8 cellular contexts compared by ENCODE assay signal in genomic region chr12:57216014-57216891, GRCh38. TPM values are rescaled to one million over a fixed set of nuclear protein-coding genes. Genes with fewer than 3 reads are reported as not detected.
DNase-seq lines count a peak whose midpoint lies in the region; ATAC-seq, FAIRE-seq and TF ChIP-seq lines count a peak whose summit lies in the region.

Gene NXPH4, plus strand, starts transcription at chr12:57216794. Its CDS starts 176 bp downstream, at chr12:57216970.

- DNase-seq in AG04450 (ENCODE audit: low read depth, low spot score) = no peak
- DNase-seq in RWPE1 (ENCODE audit: low spot score) = no peak
- DNase-seq in astrocyte (ENCODE audit: low read depth) = no peak
- no peak for DNase-seq in keratinocyte (ENCODE audit: low read depth, low spot score)
- peak; percentile 61 for DNase-seq in stimulated activated naive CD8-positive, alpha-beta T cell treated with anti-CD3 and anti-CD28 coated beads, Interleukin-15, Interleukin-2, amounts not matched to agents 100 U/mL and 50 U/mL, for 24 hours
- no peak for DNase-seq in GF-D8 (lab: John Stamatoyannopoulos, UW)
- no peak for DNase-seq in NOMO-1 (lab: John Stamatoyannopoulos, UW; ENCODE audit: unreplicated experiment in 2 of 2)

- H3K36me3 Mint-ChIP-seq in astrocyte (ENCODE audit: low read depth, unreplicated experiment) = peaks cover 9% of the 10 kb centered on the region

- H3K79me2 ChIP-seq in astrocyte (ENCODE audit: insufficient read depth, low read length) (no peaks in the 10 kb centered on the region), keratinocyte (ENCODE audit: control insufficient read depth, insufficient read depth, low read length) (no peaks in the 10 kb centered on the region)

- peaks cover 11% of the 10 kb centered on the region for H3K4me1 ChIP-seq in astrocyte (ENCODE audit: insufficient read depth, low read length)
- peaks cover 38% of the 10 kb centered on the region for H3K4me1 ChIP-seq in keratinocyte (ENCODE audit: control insufficient read depth, extremely low read depth, insufficient read depth, low read length)

- H3K4me3 ChIP-seq in AG04450 (ENCODE audit: low read depth, low read length) = peak within 1 kb of the TSS; percentile 61
- peak within 1 kb of the TSS; percentile 54 for H3K4me3 ChIP-seq in astrocyte (ENCODE audit: insufficient read depth, low read depth, low read length)
- peak within 1 kb of the TSS; percentile 46 to 73 (median 65) for H3K4me3 ChIP-seq in keratinocyte (ENCODE audit: control insufficient read depth in 2 of 3, extremely low read depth in 1 of 3, insufficient read depth in 2 of 3, low read depth in 1 of 3, low read length in 3 of 3)

- peak within 1 kb of the TSS; percentile 84 for H3K4me2 ChIP-seq in astrocyte (ENCODE audit: low read length)
- peak within 1 kb of the TSS; percentile 89 for H3K4me2 ChIP-seq in keratinocyte (ENCODE audit: control insufficient read depth, extremely low read depth, insufficient read depth, low read depth, low read length)

- POLR2A ChIA-PET in AG04450 (lab: Yijun Ruan, JAX) (interaction anchor here (0.7 to 4.7 kb wide), 4 partner anchors 10 to 26 kb away, joined by 3 to 24 read pairs (median 4); partner anchors contain the start of gene SHMT2), RWPE1 (lab: Yijun Ruan, JAX; ENCODE audit: low non-redundant PET) (no interaction called here)

- H3K4me1 Mint-ChIP-seq in astrocyte (ENCODE audit: low read depth, unreplicated experiment) = peaks cover 42% of the 10 kb centered on the region

- H3K9me1 ChIP-seq in keratinocyte (ENCODE audit: control insufficient read depth, extremely low read depth, insufficient read depth, low read length) = no peaks in the 10 kb centered on the region

- H3K9ac ChIP-seq in astrocyte (ENCODE audit: low read length) (peak within 1 kb of the TSS; percentile 31), keratinocyte (ENCODE audit: control insufficient read depth, extremely low read depth, insufficient read depth, low read length) (peak within 1 kb of the TSS; percentile 47)

- H3K27me3 ChIP-seq in AG04450 (ENCODE audit: control insufficient read depth, insufficient read depth, low read length) (peaks cover 50% of the 10 kb centered on the region), astrocyte (ENCODE audit: insufficient read depth, low read length) (peaks cover 55% of the 10 kb centered on the region), keratinocyte (ENCODE audit: control insufficient read depth, extremely low read depth, insufficient read depth, low read length) (peaks cover 53% of the 10 kb centered on the region)

- H3K4me3 Mint-ChIP-seq in astrocyte (ENCODE audit: unreplicated experiment) = peak within 1 kb of the TSS; percentile 90

- TF ChIP-seq CTCF in AG04450 (IDR thresholded peaks at IDR 0.05; ENCODE audit: low read depth, low read length) = no peak
- TF ChIP-seq CTCF in RWPE1 (conservative IDR thresholded peaks at IDR 0.05; ENCODE audit: low read depth) = no peak
- no peak for TF ChIP-seq CTCF in astrocyte (IDR thresholded peaks at IDR 0.05; ENCODE audit: insufficient read depth, low read depth, low read length)
- TF ChIP-seq CTCF in keratinocyte (optimal IDR thresholded peaks at IDR 0.05 in 1 of 3, IDR thresholded peaks at IDR 0.05 in 1 of 3, conservative IDR thresholded peaks at IDR 0.05 in 1 of 3; ENCODE audit: extremely low read depth in 1 of 3, insufficient read depth in 2 of 3, low read length in 3 of 3) = no peak

- CTCF ChIA-PET in AG04450 (lab: Charles Lee) (interaction anchor here (7.0 kb wide), 1 partner anchor 25 kb away, joined by 161 read pairs; a partner anchor contains a TSS), RWPE1 (lab: Yijun Ruan, JAX) (interaction anchor here (0.6 to 7.0 kb wide), 7 partner anchors 8 to 92 kb away, joined by 3 to 147 read pairs (median 3); partner anchors contain the start of gene SHMT2)

- peak within 1 kb of the TSS; percentile 96 for H3K27ac Mint-ChIP-seq in astrocyte (ENCODE audit: unreplicated experiment)

- H3K9me3 ChIP-seq in AG04450 (ENCODE audit: control insufficient read depth, insufficient read depth, low read length) (no peaks in the 10 kb centered on the region; the same call in 1 of the 2 replicates), astrocyte (ENCODE audit: insufficient read depth, low read depth, low read length) (peaks cover 3% of the 10 kb centered on the region), keratinocyte (ENCODE audit: control insufficient read depth, low read depth, low read length) (no peaks in the 10 kb centered on the region)

- H3K36me3 ChIP-seq in astrocyte (ENCODE audit: insufficient read depth, low read length) (no peaks in the 10 kb centered on the region), keratinocyte (ENCODE audit: control insufficient read depth in 2 of 2, extremely low read depth in 1 of 2, insufficient read depth in 2 of 2, low read length in 2 of 2) (peaks cover 0 to 5% of the 10 kb centered on the region in 2 experiments)

- peak; percentile 31 for ATAC-seq in GM21381 (IDR thresholded peaks at IDR 0.05; ENCODE audit: unreplicated experiment)
- ATAC-seq in stimulated activated naive CD8-positive, alpha-beta T cell treated with anti-CD3 and anti-CD28 coated beads, Interleukin-15, Interleukin-2, amounts not matched to agents 100 U/mL and 50 U/mL, for 24 hours = peak; percentile 11

- H3K27ac ChIP-seq in AG04450 (ENCODE audit: low read depth, low read length) = no peak within 1 kb of the TSS
- H3K27ac ChIP-seq in RWPE1 = peak within 1 kb of the TSS; percentile 9; the same call in 1 of the 2 replicates
- no peak within 1 kb of the TSS for H3K27ac ChIP-seq in astrocyte (ENCODE audit: low read depth, low read length)
- no peak within 1 kb of the TSS for H3K27ac ChIP-seq in keratinocyte (ENCODE audit: control insufficient read depth, insufficient read depth, low read length)

- H4K20me1 ChIP-seq in astrocyte (ENCODE audit: insufficient read depth, low read length) = peaks cover 72% of the 10 kb centered on the region
- no peaks in the 10 kb centered on the region for H4K20me1 ChIP-seq in keratinocyte (ENCODE audit: control insufficient read depth, extremely low read depth, insufficient read depth, low read length)

- dilution Hi-C loops in keratinocyte (cut with MboI; ENCODE audit: extremely low pct_ligation_motif_present, low sequenced_read_pairs) = no loop called here

- no peak within 1 kb of the TSS for H2AFZ ChIP-seq in astrocyte (ENCODE audit: low read depth, low read length)
- H2AFZ ChIP-seq in keratinocyte (ENCODE audit: control insufficient read depth, low read length) = peak within 1 kb of the TSS; percentile 56

- peaks cover 41% of the 10 kb centered on the region for H3K27me3 Mint-ChIP-seq in astrocyte (ENCODE audit: low read depth, unreplicated experiment)

- FAIRE-seq in astrocyte (lab: Jason Lieb, UNC) (no peak), keratinocyte (lab: Jason Lieb, UNC) (no peak)

- no peaks in the 10 kb centered on the region for H3K9me3 Mint-ChIP-seq in astrocyte (ENCODE audit: unreplicated experiment)

RNA-seq across cellular contexts. Expression of gene NXPH4, which starts in this region (rescaled TPM):
- polyA plus RNA-seq in AG04450 (2011; rRNA removed) = 0.79 and 1.0 TPM in 2 replicates
- 0.61 and 1.4 TPM in 2 replicates for polyA minus RNA-seq in AG04450 (2011; rRNA and poly(A)+ RNA removed)
- 14.5 and 22.3 TPM in 2 replicates for total RNA-seq in astrocyte
- 0.97 to 1.4 TPM (median 1.2 TPM) in 3 replicates for polyA plus RNA-seq in keratinocyte
- 1.2 TPM for polyA plus RNA-seq in keratinocyte (2011; ENCODE audit: low read depth)
- 0.66 and 1.9 TPM in 2 replicates for polyA plus RNA-seq in keratinocyte (2011; cell fraction: cytosol; rRNA removed)
- polyA plus RNA-seq in keratinocyte (2011; cell fraction: nucleus; rRNA removed) = 1.7 and 2.1 TPM in 2 replicates
- 4.3 and 9.2 TPM in 2 replicates for polyA plus RNA-seq in keratinocyte (2012; ENCODE audit: low replicate concordance)
- 1.1 to 3.6 TPM (median 1.1 TPM) in 3 replicates for polyA minus RNA-seq in keratinocyte
- polyA minus RNA-seq in keratinocyte (2011; cell fraction: cytosol; rRNA and poly(A)+ RNA removed) = 8.2 TPM
- polyA minus RNA-seq in keratinocyte (2011; cell fraction: nucleus; rRNA and poly(A)+ RNA removed) = 2.1 and 2.2 TPM in 2 replicates
